ENCODE assay signal across 1 cellular context in genomic region chr22:45526768-45527360, GRCh38.
TF ChIP-seq lines count a peak whose summit lies in the region.

No MANE protein-coding gene starts in this region.

TF ChIP-seq in IMR-90, 13 proteins besides CTCF, POLR2A, EP300 and RAD21 (continued from another document):
- no peak for TF ChIP-seq CEBPB (IDR thresholded peaks at IDR 0.05; ENCODE audit: low read depth, low read length)
- no peak for TF ChIP-seq RFX5 (IDR thresholded peaks at IDR 0.05; ENCODE audit: low read depth, low read length)
TF ChIP-seq in IMR-90: peak in this region for 2.
